18 cellular contexts compared by ENCODE assay signal in the genomic region with DNA sequence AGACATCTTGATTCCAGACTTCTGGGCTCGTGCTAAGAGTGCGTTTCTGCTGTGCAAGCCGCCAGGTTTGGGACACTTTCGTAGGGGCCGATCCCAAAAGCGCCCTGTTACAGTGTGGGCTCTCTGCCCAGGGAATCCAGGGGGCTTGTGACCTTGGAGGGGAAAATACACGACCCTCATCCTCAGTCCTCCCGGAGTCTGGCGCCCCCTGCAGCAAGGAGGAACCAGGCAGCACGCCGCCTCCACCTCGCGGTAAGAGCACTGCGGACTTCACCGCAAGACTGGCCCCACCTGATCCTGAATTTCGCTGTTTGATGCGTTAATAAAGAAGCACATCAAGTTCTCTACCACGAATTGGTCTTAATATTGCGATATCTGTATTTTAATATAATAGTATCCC. TPM values are rescaled to one million over a fixed set of nuclear protein-coding genes. Genes with fewer than 3 reads are reported as not detected.
DNase-seq lines count a peak whose midpoint lies in the region; ATAC-seq, FAIRE-seq and TF ChIP-seq lines count a peak whose summit lies in the region.
"Had no signal": no experiment of that assay in that cellular context is flagged by ENCODE, and none has a peak within 500 bp of the region (broad histone marks: within the 10 kb centered on the region; RNA-seq: fewer than 3 reads in every experiment).

No MANE protein-coding gene starts in this region.

- no peak overlapping the region for H2BK12ac ChIP-seq in H1 (ENCODE audit: low read depth, low read length)

- no peak overlapping the region for H2BK15ac ChIP-seq in H1 (ENCODE audit: low read length)

- H3K23me2 ChIP-seq in H1 (ENCODE audit: low read depth, low read length): peaks cover 2% of the 10 kb centered on the region; the same call in 1 of the 2 replicates

- no peak overlapping the region for H3K18ac ChIP-seq in H1 (ENCODE audit: extremely low read depth, low read length)

- H3K27ac ChIP-seq in KMS-11 (no peak overlapping the region), H1 (ENCODE audit: low read depth, low read length) (no peak overlapping the region), gastrocnemius medialis (no peak overlapping the region)
- H3K27ac ChIP-seq: breast epithelium, pancreas had no signal

- H2BK20ac ChIP-seq in H1 (ENCODE audit: low read length): no peak overlapping the region

- H2BK5ac ChIP-seq in H1 (ENCODE audit: low read depth, low read length): no peak overlapping the region

- TF ChIP-seq POLR2A in H1 (IDR thresholded peaks at IDR 0.05; ENCODE audit: control extremely low read depth in 1 of 2, low read depth in 2 of 2, low read length in 2 of 2) (no peak), gastrocnemius medialis (IDR thresholded peaks at IDR 0.05) (no peak)

- CTCF ChIA-PET in activated naive CD4-positive, alpha-beta T cell treated with anti-CD3 and anti-CD28 coated beads for 36 hours (lab: Charles Lee): interaction anchor here (0.6 to 0.7 kb wide), 2 partner anchors 44 to 246 kb away, joined by 3 to 4 read pairs; no protein-coding TSS in a partner anchor
- CTCF ChIA-PET in H1 (lab: Charles Lee; ENCODE audit: partially characterized antibody): interaction anchor here (0.5 to 4.4 kb wide), 16 partner anchors 11 to 590 kb away, joined by 3 to 26 read pairs (median 4); no protein-coding TSS in a partner anchor

- H3K9me3 ChIP-seq in H1 (ENCODE audit: insufficient read depth in 2 of 2, low read depth in 1 of 2, low read length in 1 of 2) (no peaks in the 10 kb centered on the region), gastrocnemius medialis (no peaks in the 10 kb centered on the region)
- H3K9me3 ChIP-seq: breast epithelium, pancreas had no signal

- no peaks in the 10 kb centered on the region for H3K27me3 ChIP-seq in KMS-11 (ENCODE audit: insufficient read depth, low read depth)
- H3K27me3 ChIP-seq in H1 (replicated peaks in 1 of 4; ENCODE audit: control insufficient read depth in 3 of 4, extremely low read depth in 1 of 4, insufficient read depth in 3 of 4, low read length in 3 of 4): no peaks in the 10 kb centered on the region
- no peaks in the 10 kb centered on the region for H3K27me3 ChIP-seq in gastrocnemius medialis
- H3K27me3 ChIP-seq: breast epithelium, pancreas had no signal

- in situ Hi-C loops in gastrocnemius medialis (cut with MboI; ENCODE audit: low sequenced_read_pairs in 4 of 4): no loop called here

- H3K4me3 ChIP-seq in KMS-11 (IDR thresholded peaks at IDR 0.05; ENCODE audit: insufficient read depth, low read depth, low read length) (no peak overlapping the region), H1 (ENCODE audit: extremely low read depth in 1 of 4, insufficient read depth in 2 of 4, low read depth in 3 of 4, low read length in 4 of 4) (no peak overlapping the region), retinal pigment epithelial cell (ENCODE audit: low read length) (no peak overlapping the region), gastrocnemius medialis (no peak overlapping the region)
- H3K4me3 ChIP-seq: breast epithelium, pancreas had no signal

- H3K36me3 ChIP-seq in KMS-11 (ENCODE audit: insufficient read depth): no peaks in the 10 kb centered on the region
- H3K36me3 ChIP-seq in H1 (ENCODE audit: control insufficient read depth in 2 of 4, insufficient read depth in 4 of 4, low read length in 3 of 4): peaks cover 0 to 18% (median 13%) of the 10 kb centered on the region in 4 experiments; a peak in 7 of 8 replicates
- H3K36me3 ChIP-seq in gastrocnemius medialis: peaks cover 0 to 52% of the 10 kb centered on the region in 2 donors
- H3K36me3 ChIP-seq: breast epithelium, pancreas had no signal

- H3K4ac ChIP-seq in H1 (replicated peaks; ENCODE audit: insufficient read length, low read depth, low read length): no peak overlapping the region

- H3K79me1 ChIP-seq in H1 (ENCODE audit: low read depth, low read length): peaks cover 9% of the 10 kb centered on the region

- no peak overlapping the region for H3K4me3 Mint-ChIP-seq in activated naive CD4-positive, alpha-beta T cell treated with anti-CD3 and anti-CD28 coated beads for 36 hours
- H3K4me3 Mint-ChIP-seq: activated T-cell treated with anti-CD3 and anti-CD28 coated beads, Interleukin-2, amount 50 U/mL, for 24 hours had no signal

- H4K5ac ChIP-seq in H1 (ENCODE audit: insufficient read length, low read depth, low read length): no peak overlapping the region

- intact Hi-C loops in activated naive CD4-positive, alpha-beta T cell treated with anti-CD3 and anti-CD28 coated beads for 36 hours (cut with micrococcal nuclease): loop anchor here (2.0 kb wide), 1 partner anchor 39 kb away; a partner anchor contains a TSS
- intact Hi-C loops in gastrocnemius medialis (cut with DNase I; ENCODE audit: low total_unique reads): no loop called here

- peak; percentile 28 for FAIRE-seq in H1 (lab: Jason Lieb, UNC)
- FAIRE-seq: pancreas, TTC549 had no signal

- H3K9ac ChIP-seq in KMS-11: no peak overlapping the region
- H3K9ac ChIP-seq in H1 (replicated peaks in 1 of 4; ENCODE audit: extremely low read depth in 1 of 4, low read depth in 3 of 4, low read length in 3 of 4): no peak overlapping the region

- no peak overlapping the region for H3K14ac ChIP-seq in H1 (ENCODE audit: insufficient read length)

- no peak overlapping the region for H3K27ac Mint-ChIP-seq in activated naive CD4-positive, alpha-beta T cell treated with anti-CD3 and anti-CD28 coated beads for 36 hours

- H2BK120ac ChIP-seq in H1 (replicated peaks; ENCODE audit: low read depth, low read length): no peak overlapping the region

- no peaks in the 10 kb centered on the region for H3K27me3 Mint-ChIP-seq in activated naive CD4-positive, alpha-beta T cell treated with anti-CD3 and anti-CD28 coated beads for 36 hours (ENCODE audit: low read depth)
- H3K27me3 Mint-ChIP-seq: activated T-cell treated with anti-CD3 and anti-CD28 coated beads, Interleukin-2, amount 50 U/mL, for 24 hours had no signal

- no peak overlapping the region for H3K56ac ChIP-seq in H1 (replicated peaks; ENCODE audit: insufficient read length, low read depth, low read length)

- H3K4me1 ChIP-seq in KMS-11 (ENCODE audit: low read depth, poor library complexity, severe bottlenecking) (peaks cover 11% of the 10 kb centered on the region), H1 (replicated peaks in 1 of 4; ENCODE audit: control insufficient read depth in 3 of 4, insufficient read depth in 4 of 4, low read length in 3 of 4) (peaks cover 0 to 3% (median 1%) of the 10 kb centered on the region in 4 experiments; a peak in 3 of 7 replicates), gastrocnemius medialis (peaks cover 4 to 16% of the 10 kb centered on the region in 2 donors)
- H3K4me1 ChIP-seq: pancreas had no signal

- TF ChIP-seq RAD21 in H1 (IDR thresholded peaks at IDR 0.05 in 1 of 2, conservative IDR thresholded peaks at IDR 0.05 in 1 of 2; ENCODE audit: low read depth in 2 of 2, low read length in 2 of 2): peak; percentile 50 to 63; a peak in 3 of 4 replicates

- TF ChIP-seq CTCF in KMS-11 (conservative IDR thresholded peaks at IDR 0.05; ENCODE audit: low read depth, low read length) (peak; percentile 26; the same call in 1 of the 2 replicates), H1 (IDR thresholded peaks at IDR 0.05; ENCODE audit: control extremely low read depth in 1 of 3, insufficient read depth in 1 of 3, low read depth in 1 of 3, low read length in 3 of 3) (peak; percentile 86 to 96 (median 86)), retinal pigment epithelial cell (conservative IDR thresholded peaks at IDR 0.05; ENCODE audit: low read depth, low read length) (peak; percentile 47), gastrocnemius medialis (IDR thresholded peaks at IDR 0.05 in 4 of 5, conservative IDR thresholded peaks at IDR 0.05 in 1 of 5) (peak in 1 of 5 experiments; percentile 13)

- no peak overlapping the region for H3K4me2 ChIP-seq in KMS-11
- no peak overlapping the region for H3K4me2 ChIP-seq in H1 (ENCODE audit: insufficient read depth in 1 of 2, low read depth in 2 of 2, low read length in 2 of 2)

- H3K4me1 Mint-ChIP-seq in activated naive CD4-positive, alpha-beta T cell treated with anti-CD3 and anti-CD28 coated beads for 36 hours (ENCODE audit: low read depth): peaks cover 33% of the 10 kb centered on the region

- no peak overlapping the region for H3K23ac ChIP-seq in H1 (ENCODE audit: insufficient read length)

- 78% methylated on average over 19 of the region's 19 CpGs; no CpG with 5 or more reads in 1 of the 2 experiments for WGBS in H1 (ENCODE audit: extremely low coverage in 1 of 2, insufficient coverage in 1 of 2, insufficient read length in 1 of 2, insufficient replicate concordance in 2 of 2, low coverage in 1 of 2, low lambda C conversion rate in 2 of 2, missing lambda C conversion rate in 1 of 2), 2 experiments

- H3K36me3 Mint-ChIP-seq in activated naive CD4-positive, alpha-beta T cell treated with anti-CD3 and anti-CD28 coated beads for 36 hours (ENCODE audit: low read depth): peaks cover 27% of the 10 kb centered on the region

- H3K79me2 ChIP-seq in KMS-11 (ENCODE audit: insufficient read depth, low read depth) (peaks cover 17% of the 10 kb centered on the region), H1 (ENCODE audit: control insufficient read depth in 1 of 2, insufficient read depth in 2 of 2, low read length in 2 of 2) (peaks cover 0 to 18% of the 10 kb centered on the region in 2 experiments; a peak in 1 of 4 replicates)

- ATAC-seq in gastrocnemius medialis (no peak), HG03565 (IDR thresholded peaks at IDR 0.05; ENCODE audit: unreplicated experiment) (no peak)
- ATAC-seq: left ventricle myocardium superior, pancreas had no signal

- H3K9me3 Mint-ChIP-seq in activated naive CD4-positive, alpha-beta T cell treated with anti-CD3 and anti-CD28 coated beads for 36 hours: no peaks in the 10 kb centered on the region
- H3K9me3 Mint-ChIP-seq: activated T-cell treated with anti-CD3 and anti-CD28 coated beads, Interleukin-2, amount 50 U/mL, for 24 hours had no signal

- no peaks in the 10 kb centered on the region for H4K20me1 ChIP-seq in KMS-11 (ENCODE audit: insufficient read depth)
- H4K20me1 ChIP-seq in H1 (replicated peaks in 1 of 2; ENCODE audit: control insufficient read depth in 1 of 2, insufficient read depth in 2 of 2, low read length in 2 of 2): peaks cover 7 to 12% of the 10 kb centered on the region in 2 experiments

- H4K91ac ChIP-seq in H1 (replicated peaks; ENCODE audit: insufficient read length, low read length): no peak overlapping the region

- H2AFZ ChIP-seq in KMS-11 (ENCODE audit: low read depth): no peak overlapping the region
- no peak overlapping the region for H2AFZ ChIP-seq in H1 (ENCODE audit: low read length)

- POLR2A ChIA-PET in H1 (lab: Charles Lee; ENCODE audit: partially characterized antibody): interaction anchor here (0.6 to 2.2 kb wide), 3 partner anchors 33 to 185 kb away, joined by 3 to 5 read pairs (median 3); no protein-coding TSS in a partner anchor

- H4K8ac ChIP-seq in H1 (ENCODE audit: extremely low read depth, insufficient read depth, low read length): no peak overlapping the region

- TF ChIP-seq EP300 in H1 (IDR thresholded peaks at IDR 0.05; ENCODE audit: borderline replicate concordance in 1 of 2, low read depth in 2 of 2, low read length in 2 of 2): no peak

- DNase-seq in activated naive CD4-positive, alpha-beta T cell treated with anti-CD3 and anti-CD28 coated beads for 36 hours: peak; percentile 33
- DNase-seq in activated naive CD4-positive, alpha-beta T cell treated with anti-CD3 and anti-CD28 coated beads, Interleukin-2, amount 50 U/mL, for 16 hours: no peak
- DNase-seq in H1 (ENCODE audit: low read depth in 1 of 2, low spot score in 2 of 2) (peak; percentile 33 to 84), retinal pigment epithelial cell (ENCODE audit: low read depth) (no peak), DMS153 (lab: John Stamatoyannopoulos, UW) (no peak), gastrocnemius medialis (no peak)
- DNase-seq: activated T-cell treated with anti-CD3 and anti-CD28 coated beads, Interleukin-2, amount 50 U/mL, for 24 hours; C1 segment of cervical spinal cord; foreskin melanocyte; left ventricle myocardium superior; NCI-H1694 treated with DMSO at 0.1 percent for 48 hours; pancreas had no signal

- no peak overlapping the region for H2AK5ac ChIP-seq in H1 (ENCODE audit: low read depth, low read length)

RNA-seq across cellular contexts. Expression of a gene that starts 5.2 kb away (rescaled TPM):
- 10 to 100 TPM; 63.8 to 65.6 TPM for total RNA-seq in activated naive CD4-positive, alpha-beta T cell treated with anti-CD3 and anti-CD28 coated beads for 36 hours
- 110 and 111 TPM in 2 replicates for total RNA-seq in H1 (2021; fragmentation: NEBNext Ultra II Directional; extraction: Animal tissue kit (Norgen Biotek cat#: 25700))
- 93.0 and 119 TPM in 2 replicates for polyA plus RNA-seq in H1 (2011; rRNA removed)
- 84.7 TPM for polyA plus RNA-seq in H1 (2011; cell fraction: cytosol; rRNA removed)
- polyA plus RNA-seq in H1 (2011; cell fraction: nucleus; rRNA removed): 444 TPM
- polyA plus RNA-seq in H1 (2012, experiment 1 of 2): 84.6 to 159 TPM (median 148 TPM) in 4 replicates
- 84.5 TPM for polyA plus RNA-seq in H1 (2012, experiment 2 of 2)
- 105 TPM for polyA plus RNA-seq in H1 (2013, experiment 1 of 2)
- 97.6 TPM for polyA plus RNA-seq in H1 (2013, experiment 2 of 2)
- polyA minus RNA-seq in H1 (2011; rRNA and poly(A)+ RNA removed): 132 and 217 TPM in 2 replicates
- 86.2 TPM for polyA minus RNA-seq in H1 (2011; cell fraction: cytosol; rRNA and poly(A)+ RNA removed)
- polyA minus RNA-seq in H1 (2011; cell fraction: nucleus; rRNA and poly(A)+ RNA removed): 105 TPM
- total RNA-seq in gastrocnemius medialis: 10 to 100 TPM; 43.9 to 83.4 (median 73.8) TPM

RNA-seq across cellular contexts. Expression of a gene that starts 11.5 kb away (rescaled TPM):
- not detected for total RNA-seq in activated naive CD4-positive, alpha-beta T cell treated with anti-CD3 and anti-CD28 coated beads for 36 hours
- 1.7 and 1.9 TPM in 2 replicates for total RNA-seq in H1 (2021; fragmentation: NEBNext Ultra II Directional; extraction: Animal tissue kit (Norgen Biotek cat#: 25700))
- polyA plus RNA-seq in H1 (2011; rRNA removed): 0.44 and 0.99 TPM in 2 replicates
- polyA plus RNA-seq in H1 (2011; cell fraction: cytosol; rRNA removed): 1.3 TPM
- polyA plus RNA-seq in H1 (2011; cell fraction: nucleus; rRNA removed): 4.9 TPM
- polyA plus RNA-seq in H1 (2012, experiment 1 of 2): 1.9 to 3.1 TPM (median 2.3 TPM) in 4 replicates
- 0.64 TPM for polyA plus RNA-seq in H1 (2012, experiment 2 of 2)
- 0.85 TPM for polyA plus RNA-seq in H1 (2013, experiment 1 of 2)
- polyA plus RNA-seq in H1 (2013, experiment 2 of 2): 0.81 TPM
- 0.22 TPM in 1 of 2 replicates, not detected in the other for polyA minus RNA-seq in H1 (2011; rRNA and poly(A)+ RNA removed)
- 0.73 TPM for polyA minus RNA-seq in H1 (2011; cell fraction: cytosol; rRNA and poly(A)+ RNA removed)
- 0.90 TPM for polyA minus RNA-seq in H1 (2011; cell fraction: nucleus; rRNA and poly(A)+ RNA removed)
- total RNA-seq in gastrocnemius medialis: not detected
- total RNA-seq: left ventricle myocardium superior, RPMI7951 had no signal

RNA-seq across cellular contexts. Expression of a gene that starts 34.8 kb away (rescaled TPM):
- total RNA-seq in activated naive CD4-positive, alpha-beta T cell treated with anti-CD3 and anti-CD28 coated beads for 36 hours: 100 to 1,000 TPM in 1 of 2 experiments, 10 to 100 TPM in 1; 99.5 to 108 TPM
- 64.7 and 68.0 TPM in 2 replicates for total RNA-seq in H1 (2021; fragmentation: NEBNext Ultra II Directional; extraction: Animal tissue kit (Norgen Biotek cat#: 25700))
- polyA plus RNA-seq in H1 (2011; rRNA removed): 21.8 and 56.5 TPM in 2 replicates
- 41.8 TPM for polyA plus RNA-seq in H1 (2011; cell fraction: cytosol; rRNA removed)
- polyA plus RNA-seq in H1 (2011; cell fraction: nucleus; rRNA removed): 90.9 TPM
- polyA plus RNA-seq in H1 (2012, experiment 1 of 2): 43.7 to 67.7 TPM (median 63.8 TPM) in 4 replicates
- 52.5 TPM for polyA plus RNA-seq in H1 (2012, experiment 2 of 2)
- polyA plus RNA-seq in H1 (2013, experiment 1 of 2): 85.5 TPM
- polyA plus RNA-seq in H1 (2013, experiment 2 of 2): 80.6 TPM
- 5.7 and 7.1 TPM in 2 replicates for polyA minus RNA-seq in H1 (2011; rRNA and poly(A)+ RNA removed)
- polyA minus RNA-seq in H1 (2011; cell fraction: cytosol; rRNA and poly(A)+ RNA removed): 31.9 TPM
- 33.1 TPM for polyA minus RNA-seq in H1 (2011; cell fraction: nucleus; rRNA and poly(A)+ RNA removed)
- 100 to 1,000 TPM in 3 of 4 donors, 10 to 100 TPM in 1; 72.3 to 148 (median 129) TPM for total RNA-seq in gastrocnemius medialis

RNA-seq across cellular contexts. Expression of a gene that starts 38.5 kb away (rescaled TPM):
- total RNA-seq in activated naive CD4-positive, alpha-beta T cell treated with anti-CD3 and anti-CD28 coated beads for 36 hours: under 1 TPM; 0.41 to 0.49 TPM
- 3.6 and 4.0 TPM in 2 replicates for total RNA-seq in H1 (2021; fragmentation: NEBNext Ultra II Directional; extraction: Animal tissue kit (Norgen Biotek cat#: 25700))
- 1.0 and 1.9 TPM in 2 replicates for polyA plus RNA-seq in H1 (2011; rRNA removed)
- 1.3 TPM for polyA plus RNA-seq in H1 (2011; cell fraction: cytosol; rRNA removed)
- polyA plus RNA-seq in H1 (2011; cell fraction: nucleus; rRNA removed): 3.2 TPM
- 1.6 to 4.6 TPM (median 3.9 TPM) in 4 replicates for polyA plus RNA-seq in H1 (2012, experiment 1 of 2)
- polyA plus RNA-seq in H1 (2012, experiment 2 of 2): 2.2 TPM
- 3.0 TPM for polyA plus RNA-seq in H1 (2013, experiment 1 of 2)
- polyA plus RNA-seq in H1 (2013, experiment 2 of 2): 3.2 TPM
- 1.6 and 4.2 TPM in 2 replicates for polyA minus RNA-seq in H1 (2011; rRNA and poly(A)+ RNA removed)
- 2.5 TPM for polyA minus RNA-seq in H1 (2011; cell fraction: cytosol; rRNA and poly(A)+ RNA removed)
- 1.4 TPM for polyA minus RNA-seq in H1 (2011; cell fraction: nucleus; rRNA and poly(A)+ RNA removed)
- total RNA-seq in gastrocnemius medialis: under 1 TPM in 1 of 4 donors, not detected in 3; 0.10 TPM
- total RNA-seq: HT-29 had no signal

RNA-seq across cellular contexts. Expression of a gene that starts 48.0 kb away (rescaled TPM):
- total RNA-seq in activated naive CD4-positive, alpha-beta T cell treated with anti-CD3 and anti-CD28 coated beads for 36 hours: 1 to 10 TPM; 9.3 to 9.8 TPM
- total RNA-seq in H1 (2021; fragmentation: NEBNext Ultra II Directional; extraction: Animal tissue kit (Norgen Biotek cat#: 25700)): 7.5 and 8.1 TPM in 2 replicates
- polyA plus RNA-seq in H1 (2011; rRNA removed): 11.8 and 18.4 TPM in 2 replicates
- 15.2 TPM for polyA plus RNA-seq in H1 (2011; cell fraction: cytosol; rRNA removed)
- 40.2 TPM for polyA plus RNA-seq in H1 (2011; cell fraction: nucleus; rRNA removed)
- polyA plus RNA-seq in H1 (2012, experiment 1 of 2): 4.8 to 11.0 TPM (median 9.1 TPM) in 4 replicates
- 6.6 TPM for polyA plus RNA-seq in H1 (2012, experiment 2 of 2)
- 5.0 TPM for polyA plus RNA-seq in H1 (2013, experiment 1 of 2)
- polyA plus RNA-seq in H1 (2013, experiment 2 of 2): 4.6 TPM
- 1.9 and 2.3 TPM in 2 replicates for polyA minus RNA-seq in H1 (2011; rRNA and poly(A)+ RNA removed)
- polyA minus RNA-seq in H1 (2011; cell fraction: cytosol; rRNA and poly(A)+ RNA removed): 7.6 TPM
- polyA minus RNA-seq in H1 (2011; cell fraction: nucleus; rRNA and poly(A)+ RNA removed): 7.0 TPM
- total RNA-seq in gastrocnemius medialis: 10 to 100 TPM in 3 of 4 donors, 1 to 10 TPM in 1; 7.5 to 20.1 (median 15.9) TPM

Comparison
In these comparisons a context has a peak if more than half of its experiments do, and no peak if none do; other contexts are left out.
1. DNase-seq: peak in activated naive CD4-positive, alpha-beta T cell treated with anti-CD3 and anti-CD28 coated beads for 36 hours (single experiment) and H1 (2 of 2); none in activated naive CD4-positive, alpha-beta T cell treated with anti-CD3 and anti-CD28 coated beads, Interleukin-2, amount 50 U/mL, for 16 hours (single experiment), retinal pigment epithelial cell (single experiment), DMS153 (single experiment) and gastrocnemius medialis (0 of 2).